In the genomic region with DNA sequence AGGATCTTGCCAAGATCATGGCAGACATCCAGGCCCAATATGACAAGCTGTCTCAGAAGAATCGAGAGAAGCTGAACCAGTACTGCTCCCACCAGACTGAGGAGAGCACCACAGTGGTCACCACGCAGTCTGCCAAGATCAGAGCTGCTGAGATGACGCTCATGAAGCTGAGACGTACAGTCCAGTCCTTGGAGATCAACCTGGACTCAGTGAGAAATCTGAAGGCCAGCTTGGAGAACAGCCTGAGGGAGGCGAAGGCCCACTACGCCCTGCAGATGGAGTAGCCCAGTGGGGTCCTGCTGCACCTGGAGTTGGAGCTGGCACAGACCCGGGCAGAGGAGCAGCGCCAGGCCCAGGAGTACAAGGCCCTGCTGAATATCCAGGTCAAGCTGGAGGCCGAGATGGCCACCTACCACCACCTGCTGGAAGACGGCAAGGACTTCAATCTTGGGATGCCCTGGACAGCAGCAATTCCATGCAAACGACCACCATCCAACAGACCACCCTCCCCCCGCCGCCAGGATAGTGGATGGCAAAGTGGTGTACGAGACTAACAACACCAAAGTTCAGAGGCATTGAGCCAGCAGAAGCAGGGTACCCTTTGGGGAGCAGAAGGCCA, we compare ENCODE assay signal across 12 cellular contexts. TPM values are rescaled to one million over a fixed set of nuclear protein-coding genes. Genes with fewer than 3 reads are reported as not detected.
DNase-seq lines count a peak whose midpoint lies in the region; ATAC-seq and TF ChIP-seq lines count a peak whose summit lies in the region.
"Had no signal": no experiment of that assay in that cellular context is flagged by ENCODE, and none has a peak within 500 bp of the region (broad histone marks: within the 10 kb centered on the region; RNA-seq: fewer than 3 reads in every experiment).

No MANE protein-coding gene starts in this region.

- H4K20me1 ChIP-seq in OCI-LY7 (ENCODE audit: insufficient read depth, low read length): no peaks in the 10 kb centered on the region

- H3K9ac ChIP-seq in endodermal cell (ENCODE audit: extremely low read depth, low read length, poor library complexity, severe bottlenecking): no peak overlapping the region

- no peaks in the 10 kb centered on the region for H3K9me3 Mint-ChIP-seq in endodermal cell
- H3K9me3 Mint-ChIP-seq in stimulated activated memory B cell treated with anti-CD40 and anti-IgM and Interleukin-4, amounts not matched to agents 10 μg/mL and 1 μg/mL and 100 μg/mL, for 72 hours: no peaks in the 10 kb centered on the region

- H3K9me3 ChIP-seq in OCI-LY7 (ENCODE audit: low read length) (no peaks in the 10 kb centered on the region), endodermal cell (ENCODE audit: control insufficient read depth, low read length) (no peaks in the 10 kb centered on the region)

- no peak overlapping the region for H3K27ac Mint-ChIP-seq in endodermal cell
- H3K27ac Mint-ChIP-seq in stimulated activated memory B cell treated with anti-CD40 and anti-IgM and Interleukin-4, amounts not matched to agents 10 μg/mL and 1 μg/mL and 100 μg/mL, for 72 hours: peak overlapping the region; percentile 72

- no TSS peak for BruUV-seq in OCI-LY7 (replicated peaks; lab: Mats Ljungman, UMichigan)

- H3K79me2 ChIP-seq in OCI-LY7 (ENCODE audit: insufficient read depth, low read depth, low read length): no peaks in the 10 kb centered on the region

- intact Hi-C loops in OCI-LY7 (cut with micrococcal nuclease; ENCODE audit: unreplicated experiment): loop anchor here (1.0 kb wide), 1 partner anchor 27 kb away; no protein-coding TSS in a partner anchor

- DNase-seq in NCI-H146 (lab: John Stamatoyannopoulos, UW): peak; percentile 16
- DNase-seq in NCI-H146 treated with DMSO at 0.1 percent for 48 hours (lab: John Stamatoyannopoulos, UW; ENCODE audit: unreplicated experiment): no peak
- no peak for DNase-seq in OCI-LY7 (ENCODE audit: low spot score)
- peak; percentile 70 for DNase-seq in endodermal cell
- no peak for DNase-seq in stimulated activated CD4-positive, alpha-beta T cell treated with anti-CD3 and anti-CD28 coated beads, Interleukin-4, amount 100 ng/mL, for 1 hour
- DNase-seq: 8988T, amniotic stem cell, NCI-H2081 had no signal

- no peak overlapping the region for H3K4me2 ChIP-seq in OCI-LY7 (ENCODE audit: low read length)

- POLR2A ChIA-PET in OCI-LY7 (lab: Charles Lee): interaction anchor here (0.6 kb wide), 1 partner anchor 26 kb away, joined by 3 read pairs; no protein-coding TSS in a partner anchor

- H3K27me3 Mint-ChIP-seq in endodermal cell (ENCODE audit: insufficient read depth): peaks cover 10% of the 10 kb centered on the region
- H3K27me3 Mint-ChIP-seq in stimulated activated memory B cell treated with anti-CD40 and anti-IgM and Interleukin-4, amounts not matched to agents 10 μg/mL and 1 μg/mL and 100 μg/mL, for 72 hours: no peaks in the 10 kb centered on the region

- H3K4me3 Mint-ChIP-seq in endodermal cell: no peak overlapping the region
- no peak overlapping the region for H3K4me3 Mint-ChIP-seq in stimulated activated memory B cell treated with anti-CD40 and anti-IgM and Interleukin-4, amounts not matched to agents 10 μg/mL and 1 μg/mL and 100 μg/mL, for 72 hours

- no peaks in the 10 kb centered on the region for H3K36me3 ChIP-seq in OCI-LY7 (ENCODE audit: insufficient read depth, low read length)
- H3K36me3 ChIP-seq in endodermal cell (ENCODE audit: control insufficient read depth, insufficient read depth, low read length): no peaks in the 10 kb centered on the region

- CTCF ChIA-PET in OCI-LY7 (lab: Charles Lee; ENCODE audit: unreplicated experiment): interaction anchor here (0.6 to 0.7 kb wide), 2 partner anchors 11 to 231 kb away, joined by 3 to 4 read pairs; no protein-coding TSS in a partner anchor

- TF ChIP-seq CTCF in OCI-LY7 (conservative IDR thresholded peaks at IDR 0.05; ENCODE audit: low read length): peak; percentile 24; the same call in 1 of the 2 replicates
- peak; percentile 59 for TF ChIP-seq CTCF in endodermal cell (conservative IDR thresholded peaks at IDR 0.05)

- 84 to 89% methylated on average over 7 to 14 of the region's 14 CpGs for WGBS in endodermal cell (ENCODE audit: insufficient coverage in 1 of 2, insufficient read length in 1 of 2), 2 experiments

- no peaks in the 10 kb centered on the region for H3K36me3 Mint-ChIP-seq in endodermal cell (ENCODE audit: low read depth)
- no peaks in the 10 kb centered on the region for H3K36me3 Mint-ChIP-seq in stimulated activated memory B cell treated with anti-CD40 and anti-IgM and Interleukin-4, amounts not matched to agents 10 μg/mL and 1 μg/mL and 100 μg/mL, for 72 hours

- H3K4me1 ChIP-seq in OCI-LY7 (ENCODE audit: insufficient read depth, low read length, poor library complexity, severe bottlenecking) (no peaks in the 10 kb centered on the region), endodermal cell (ENCODE audit: control insufficient read depth, insufficient read depth, low read length) (no peaks in the 10 kb centered on the region)

- H3K27ac ChIP-seq in OCI-LY7 (ENCODE audit: low read depth, low read length, poor library complexity, severe bottlenecking) (no peak overlapping the region), endodermal cell (ENCODE audit: low read depth, low read length) (no peak overlapping the region)

- H3K4me3 ChIP-seq in OCI-LY7 (ENCODE audit: low read depth, low read length, poor library complexity, severe bottlenecking) (no peak overlapping the region), endodermal cell (ENCODE audit: low read length) (no peak overlapping the region)

- no peak for ATAC-seq in stimulated activated memory B cell treated with anti-CD40 and anti-IgM and Interleukin-4, amounts not matched to agents 10 μg/mL and 1 μg/mL and 100 μg/mL, for 72 hours
- ATAC-seq in GM19397 (IDR thresholded peaks at IDR 0.05; ENCODE audit: unreplicated experiment): no peak
- ATAC-seq in GM21526 (IDR thresholded peaks at IDR 0.05; ENCODE audit: low FRiP score, unreplicated experiment): no peak

- no peaks in the 10 kb centered on the region for H3K27me3 ChIP-seq in endodermal cell (ENCODE audit: control insufficient read depth, insufficient read depth, low read length, poor library complexity, severe bottlenecking)

- H2AFZ ChIP-seq in OCI-LY7 (ENCODE audit: low read length): peak overlapping the region; percentile 25; the same call in 1 of the 2 replicates

- no peaks in the 10 kb centered on the region for H3K4me1 Mint-ChIP-seq in endodermal cell
- H3K4me1 Mint-ChIP-seq in stimulated activated memory B cell treated with anti-CD40 and anti-IgM and Interleukin-4, amounts not matched to agents 10 μg/mL and 1 μg/mL and 100 μg/mL, for 72 hours: peaks cover 15% of the 10 kb centered on the region

- no peaks in the 10 kb centered on the region for H3K9me2 ChIP-seq in OCI-LY7 (ENCODE audit: insufficient read depth, low read length)

RNA-seq across cellular contexts. Expression of gene GRM4, which starts 44.7 kb away (rescaled TPM):
- 0.21 and 0.73 TPM in 2 replicates for total RNA-seq in OCI-LY7 (2014; rRNA removed; shearing (Covaris generic))
- 0.85 and 1.3 TPM in 2 replicates for total RNA-seq in OCI-LY7 (2022)
- 1 to 10 TPM; 3.1 to 9.1 TPM for total RNA-seq in endodermal cell
- 1.4 TPM for polyA plus RNA-seq in endodermal cell (2013, experiment 1 of 2)
- polyA plus RNA-seq in endodermal cell (2013, experiment 2 of 2): 0.99 TPM
- total RNA-seq: liver had no signal
- polyA plus RNA-seq: liver had no signal

RNA-seq across cellular contexts. Expression of gene HMGA1, which starts 46.1 kb away (rescaled TPM):
- 435 and 463 TPM in 2 replicates for total RNA-seq in OCI-LY7 (2014; rRNA removed; shearing (Covaris generic))
- 736 and 764 TPM in 2 replicates for total RNA-seq in OCI-LY7 (2022)
- 1,000 to 10,000 TPM; 1,306 to 1,595 TPM for total RNA-seq in endodermal cell
- polyA plus RNA-seq in endodermal cell (2013, experiment 1 of 2): 1,230 TPM
- polyA plus RNA-seq in endodermal cell (2013, experiment 2 of 2): 1,159 TPM

RNA-seq across cellular contexts. Expression of gene SMIM29, which starts 58.2 kb away (rescaled TPM):
- total RNA-seq in OCI-LY7 (2014; rRNA removed; shearing (Covaris generic)): 14.1 and 17.3 TPM in 2 replicates
- 21.3 and 21.5 TPM in 2 replicates for total RNA-seq in OCI-LY7 (2022)
- 1 to 10 TPM; 7.2 to 7.9 TPM for total RNA-seq in endodermal cell
- polyA plus RNA-seq in endodermal cell (2013, experiment 1 of 2): 16.4 TPM
- polyA plus RNA-seq in endodermal cell (2013, experiment 2 of 2): 14.3 TPM

Comparison
In these comparisons a context has a peak if more than half of its experiments do, and no peak if none do; other contexts are left out.
1. DNase-seq: peak in NCI-H146 (single experiment) and endodermal cell (single experiment); none in NCI-H146 treated with DMSO at 0.1 percent for 48 hours (single experiment), OCI-LY7 (single experiment) and stimulated activated CD4-positive, alpha-beta T cell treated with anti-CD3 and anti-CD28 coated beads, Interleukin-4, amount 100 ng/mL, for 1 hour (single experiment).